ENCODE assay signal across 2 cellular contexts in genomic region chr9:131723632-131724031, GRCh38.
TF ChIP-seq lines count a peak whose summit lies in the region.

No MANE protein-coding gene starts in this region.

TF ChIP-seq in GM12891, 5 proteins besides CTCF, POLR2A, EP300 and RAD21:
- TF ChIP-seq POLR2AphosphoS5 (IDR thresholded peaks at IDR 0.05; ENCODE audit: low read depth, low read length) (no peak), SPI1 (IDR thresholded peaks at IDR 0.05; ENCODE audit: low read depth, low read length) (no peak), TAF1 (IDR thresholded peaks at IDR 0.05; ENCODE audit: low read depth, low read length) (no peak), PAX5 (IDR thresholded peaks at IDR 0.05; ENCODE audit: insufficient read depth, low read length, severe bottlenecking) (no peak), POU2F2 (IDR thresholded peaks at IDR 0.05; ENCODE audit: low read depth, low read length) (no peak)
TF ChIP-seq in GM12891: peak in this region for 0.

TF ChIP-seq in K562, 482 proteins besides CTCF, POLR2A, EP300 and RAD21:
- TF ChIP-seq FOS (IDR thresholded peaks at IDR 0.05; ENCODE audit: extremely low read depth, insufficient read length) = no peak
- peak; percentile 81 for TF ChIP-seq MEF2D (tag; conservative IDR thresholded peaks at IDR 0.05; ENCODE audit: low read depth)
- TF ChIP-seq MEF2A (IDR thresholded peaks at IDR 0.05; ENCODE audit: control insufficient read depth, low read depth, low read length) = 0 out of 2 replicates have a peak, but pooled peaks have one; percentile 11
- TF ChIP-seq NCOR1 (IDR thresholded peaks at IDR 0.05) = no peak
- TF ChIP-seq NFIC (IDR thresholded peaks at IDR 0.05) = peak; percentile 79
